24 cellular contexts compared by ENCODE assay signal in the genomic region with DNA sequence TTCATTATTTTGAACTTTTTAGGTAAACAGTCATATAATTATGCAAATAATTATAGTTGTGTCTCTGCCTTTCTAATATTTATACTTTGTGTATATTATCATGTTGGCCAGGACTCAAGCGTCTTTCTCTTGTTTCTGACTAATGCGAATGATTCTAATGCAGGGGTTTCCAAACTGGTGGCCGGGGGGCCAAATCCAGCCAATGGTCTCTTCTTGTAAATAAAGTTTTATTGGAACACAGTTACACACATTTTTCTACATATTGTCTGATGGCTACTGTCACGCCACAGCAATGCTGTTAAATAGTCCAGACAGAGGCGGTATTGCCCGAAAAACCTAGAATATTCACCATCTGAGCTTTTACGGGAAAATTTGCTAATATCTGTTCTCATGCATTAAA. TPM values are rescaled to one million over a fixed set of nuclear protein-coding genes. Genes with fewer than 3 reads are reported as not detected.
DNase-seq lines count a peak whose midpoint lies in the region; ATAC-seq and TF ChIP-seq lines count a peak whose summit lies in the region.
"Had no signal": no experiment of that assay in that cellular context is flagged by ENCODE, and none has a peak within 500 bp of the region (broad histone marks: within the 10 kb centered on the region; RNA-seq: fewer than 3 reads in every experiment).

No MANE protein-coding gene starts in this region.

- H4K20me1 ChIP-seq in osteoblast (ENCODE audit: insufficient read depth, low read length) = no peaks in the 10 kb centered on the region
- H4K20me1 ChIP-seq: BLaER1 had no signal

- TF ChIP-seq EP300 in esophagus muscularis mucosa (IDR thresholded peaks at IDR 0.05) = no peak

- no peak overlapping the region for H2AFZ ChIP-seq in osteoblast (ENCODE audit: low read length)

- H3K27me3 ChIP-seq in esophagus muscularis mucosa (no peaks in the 10 kb centered on the region), osteoblast (ENCODE audit: insufficient read depth, low read length) (no peaks in the 10 kb centered on the region), tibial artery (no peaks in the 10 kb centered on the region), body of pancreas (no peaks in the 10 kb centered on the region)
- H3K27me3 ChIP-seq: adrenal gland, BLaER1, upper lobe of right lung had no signal

- peaks cover 56 to 70% (median 66%) of the 10 kb centered on the region in 4 donors for H3K4me1 ChIP-seq in esophagus muscularis mucosa
- peaks cover 39% of the 10 kb centered on the region for H3K4me1 ChIP-seq in osteoblast (ENCODE audit: insufficient read depth, low read length)
- peaks cover 10 to 81% (median 62%) of the 10 kb centered on the region in 4 donors for H3K4me1 ChIP-seq in tibial artery
- peaks cover 35% of the 10 kb centered on the region for H3K4me1 ChIP-seq in body of pancreas

- H3K4me2 ChIP-seq in osteoblast (ENCODE audit: insufficient read depth, low read length) = no peak overlapping the region
- H3K4me2 ChIP-seq: A549, BLaER1, KMS-11 had no signal

- ATAC-seq in Right ventricle myocardium superior (ENCODE audit: poor library complexity) (no peak), body of pancreas (no peak), HG03460 (IDR thresholded peaks at IDR 0.05; ENCODE audit: unreplicated experiment) (no peak)
- ATAC-seq: A549; activated CD4-positive, alpha-beta T cell treated with anti-CD3 and anti-CD28 coated beads for 36 hours; activated T-helper 17 cell treated with anti-CD3 and anti-CD28 coated beads, Interleukin-2, amount 50 U/mL, for 72 hours; upper lobe of right lung had no signal

- no peak overlapping the region for H3K4me3 ChIP-seq in esophagus muscularis mucosa
- no peak overlapping the region for H3K4me3 ChIP-seq in osteoblast (ENCODE audit: insufficient read depth, low read length)
- no peak overlapping the region for H3K4me3 ChIP-seq in tibial artery
- no peak overlapping the region for H3K4me3 ChIP-seq in body of pancreas
- H3K4me3 ChIP-seq: A549, adrenal gland, BLaER1, lung, upper lobe of right lung had no signal

- H3K27ac ChIP-seq in esophagus muscularis mucosa (replicated peaks in 1 of 4) (peak overlapping the region; percentile 85 to 93 (median 90)), osteoblast (ENCODE audit: low read depth, low read length) (peak overlapping the region; percentile 100), tibial artery (peak overlapping the region; percentile 94 to 98), body of pancreas (no peak overlapping the region)
- H3K27ac ChIP-seq: A549, BLaER1, KMS-11 had no signal

- peaks cover 9% of the 10 kb centered on the region for H3K79me2 ChIP-seq in osteoblast (ENCODE audit: insufficient read depth, low read length)

- H3K36me3 ChIP-seq in esophagus muscularis mucosa (no peaks in the 10 kb centered on the region), osteoblast (ENCODE audit: insufficient read depth, low read length) (no peaks in the 10 kb centered on the region), tibial artery (no peaks in the 10 kb centered on the region), body of pancreas (replicated peaks in 1 of 2; ENCODE audit: insufficient read depth in 1 of 2, low read depth in 2 of 2) (no peaks in the 10 kb centered on the region)
- H3K36me3 ChIP-seq: adrenal gland, BLaER1, upper lobe of right lung had no signal

- intact Hi-C loops in cardiac septum (cut with DNase I) (loop anchor here (10.0 kb wide), 1 partner anchor 298 kb away; no protein-coding TSS in a partner anchor), Right ventricle myocardium superior (cut with DNase I) (no loop called here), esophagus muscularis mucosa (cut with DNase I) (no loop called here), tibial artery (cut with DNase I; ENCODE audit: low total_unique reads) (loop anchor here (10.0 kb wide), 1 partner anchor 108 kb away; a partner anchor contains a TSS), body of pancreas (cut with DNase I) (loop anchor here (10.0 kb wide), 1 partner anchor 148 kb away; no protein-coding TSS in a partner anchor)

- WGBS in esophagus muscularis mucosa = 95% methylated on average over 7 of the region's 7 CpGs
- WGBS in body of pancreas, 2 donors = 93 to 95% methylated on average over 7 of the region's 7 CpGs

- TF ChIP-seq POLR2A in esophagus muscularis mucosa (IDR thresholded peaks at IDR 0.05; ENCODE audit: low read depth) (no peak), body of pancreas (IDR thresholded peaks at IDR 0.05) (no peak)

- H3K9me3 ChIP-seq in esophagus muscularis mucosa (no peaks in the 10 kb centered on the region), osteoblast (ENCODE audit: low read depth, low read length) (no peaks in the 10 kb centered on the region), tibial artery (no peaks in the 10 kb centered on the region), body of pancreas (no peaks in the 10 kb centered on the region)
- H3K9me3 ChIP-seq: A549, adrenal gland, upper lobe of right lung had no signal

- DNase-seq in cardiac septum (ENCODE audit: low spot score) (peak; percentile 33), Right ventricle myocardium superior (no peak), esophagus muscularis mucosa (ENCODE audit: extremely low spot score) (no peak), osteoblast (ENCODE audit: insufficient read length, low spot score, missing footprints) (peak; percentile 69), tibial artery (no peak), NCI-H510A (lab: John Stamatoyannopoulos, UW) (no peak), body of pancreas (no peak)
- DNase-seq: activated CD4-positive, alpha-beta T cell treated with anti-CD3 and anti-CD28 coated beads for 36 hours; Calu3; caudate nucleus; effector CD4-positive, alpha-beta T cell; NCI-H1092; NCI-H2029 treated with DMSO at 0.1 percent for 48 hours; RPMI8226; stimulated activated naive CD4-positive, alpha-beta T cell; SW 1271; upper lobe of right lung had no signal

- TF ChIP-seq CTCF in esophagus muscularis mucosa (IDR thresholded peaks at IDR 0.05) = no peak
- TF ChIP-seq CTCF in osteoblast (IDR thresholded peaks at IDR 0.05; ENCODE audit: extremely low read depth, low read depth, low read length) = no peak
- TF ChIP-seq CTCF in tibial artery (IDR thresholded peaks at IDR 0.05) = no peak
- TF ChIP-seq CTCF in body of pancreas (IDR thresholded peaks at IDR 0.05) = no peak

RNA-seq across cellular contexts. Expression of a gene that starts 8.9 kb away (rescaled TPM):
- total RNA-seq in cardiac septum (20.1 TPM), Right ventricle myocardium superior (15.3 TPM), esophagus muscularis mucosa (10 to 100 TPM; 15.8 to 21.6 (median 18.7) TPM), osteoblast (35.8 and 39.2 TPM in 2 replicates), body of pancreas (10 to 100 TPM; 16.3 to 46.1 TPM)

Comparison
In these comparisons a context has a peak if more than half of its experiments do, and no peak if none do; other contexts are left out.
1. DNase-seq: peak in cardiac septum (single experiment) and osteoblast (single experiment); none in Right ventricle myocardium superior (single experiment), esophagus muscularis mucosa (single experiment), tibial artery (0 of 2), NCI-H510A (single experiment) and body of pancreas (0 of 4).
2. intact Hi-C loops: an anchor here in cardiac septum (10.0 kb wide), tibial artery (10.0 kb wide) and body of pancreas (10.0 kb wide); none called in Right ventricle myocardium superior and esophagus muscularis mucosa.
3. H3K27ac ChIP-seq: peak in esophagus muscularis mucosa (4 of 4), osteoblast (single experiment) and tibial artery (2 of 2); none in body of pancreas (0 of 4).